Comparison of ENCODE assay signal across 8 cellular contexts in genomic region chr2:211745295-211746097, GRCh38.
DNase-seq lines count a peak whose midpoint lies in the region; ATAC-seq and TF ChIP-seq lines count a peak whose summit lies in the region.

No MANE protein-coding gene starts in this region.

- H3K4me1 ChIP-seq in BE2C (no peaks in the 10 kb centered on the region), endodermal cell (ENCODE audit: control insufficient read depth, insufficient read depth, low read length) (peaks cover 15% of the 10 kb centered on the region), mesendoderm (ENCODE audit: control insufficient read depth, low read depth, low read length) (no peaks in the 10 kb centered on the region)

- H3K4me3 Mint-ChIP-seq in endodermal cell = no peak overlapping the region

- H3K79me1 ChIP-seq in mesendoderm (ENCODE audit: low read length) = no peaks in the 10 kb centered on the region

- H4K5ac ChIP-seq in mesendoderm (ENCODE audit: low read length) = no peak overlapping the region

- H3K27me3 ChIP-seq in BE2C = no peaks in the 10 kb centered on the region
- H3K27me3 ChIP-seq in endodermal cell (ENCODE audit: control insufficient read depth, insufficient read depth, low read length, poor library complexity, severe bottlenecking) = no peaks in the 10 kb centered on the region
- H3K27me3 ChIP-seq in mesendoderm (ENCODE audit: insufficient read depth, low read length, poor library complexity) = no peaks in the 10 kb centered on the region

- H3K79me2 ChIP-seq in mesendoderm (ENCODE audit: control insufficient read depth, insufficient read depth, low read length) = no peaks in the 10 kb centered on the region

- H3K36me3 Mint-ChIP-seq in endodermal cell (ENCODE audit: low read depth) = no peaks in the 10 kb centered on the region

- H3K9me3 Mint-ChIP-seq in endodermal cell = no peaks in the 10 kb centered on the region

- H3K18ac ChIP-seq in mesendoderm (ENCODE audit: low read length) = no peak overlapping the region

- peak; percentile 61 for DNase-seq in BE2C
- DNase-seq in NAMALWA (ENCODE audit: low spot score) = peak; percentile 68
- peak; percentile 79 for DNase-seq in SK-MEL-5 (ENCODE audit: low read depth, low spot score)
- DNase-seq in endodermal cell = peak; percentile 84
- DNase-seq in mesendoderm = peak; percentile 87
- DNase-seq in effector CD4-positive, alpha-beta T cell = no peak

- peak; percentile 99 for TF ChIP-seq CTCF in BE2C (IDR thresholded peaks at IDR 0.05; ENCODE audit: low read depth, low read length)
- peak; percentile 96 for TF ChIP-seq CTCF in endodermal cell (conservative IDR thresholded peaks at IDR 0.05)

- no peak overlapping the region for H2AK5ac ChIP-seq in mesendoderm (ENCODE audit: low read length)

- TF ChIP-seq POLR2A in GM18505 (IDR thresholded peaks at IDR 0.05; ENCODE audit: borderline replicate concordance, extremely low read depth, insufficient read depth, insufficient read length) = no peak

- H3K27ac Mint-ChIP-seq in endodermal cell = no peak overlapping the region

- no peak overlapping the region for H3K4ac ChIP-seq in mesendoderm (ENCODE audit: low read depth, low read length)

- H3K9me3 ChIP-seq in BE2C (no peaks in the 10 kb centered on the region), endodermal cell (ENCODE audit: control insufficient read depth, low read length) (no peaks in the 10 kb centered on the region)

- H3K4me1 Mint-ChIP-seq in endodermal cell = peaks cover 22% of the 10 kb centered on the region

- no peak overlapping the region for H3K4me2 ChIP-seq in mesendoderm (ENCODE audit: low read length)

- H3K4me3 ChIP-seq in BE2C (ENCODE audit: low read depth, low read length) (no peak overlapping the region), endodermal cell (ENCODE audit: low read length) (no peak overlapping the region), mesendoderm (ENCODE audit: low read length) (no peak overlapping the region)

- H2BK15ac ChIP-seq in mesendoderm (replicated peaks; ENCODE audit: low read depth) = no peak overlapping the region

- no peak overlapping the region for H4K8ac ChIP-seq in mesendoderm (ENCODE audit: low read depth, low read length)

- H2BK5ac ChIP-seq in mesendoderm (ENCODE audit: low read length) = no peak overlapping the region

- no peak overlapping the region for H3K23ac ChIP-seq in mesendoderm (ENCODE audit: low read length)

- no peak overlapping the region for H3K56ac ChIP-seq in mesendoderm (ENCODE audit: low read length)

- H3K9ac ChIP-seq in endodermal cell (ENCODE audit: extremely low read depth, low read length, poor library complexity, severe bottlenecking) (no peak overlapping the region), mesendoderm (ENCODE audit: low read length) (no peak overlapping the region)

- H3K27ac ChIP-seq in endodermal cell (ENCODE audit: low read depth, low read length) = no peak overlapping the region
- H3K27ac ChIP-seq in mesendoderm (ENCODE audit: low read depth, low read length) = no peak overlapping the region

- H3K36me3 ChIP-seq in BE2C = no peaks in the 10 kb centered on the region
- no peaks in the 10 kb centered on the region for H3K36me3 ChIP-seq in endodermal cell (ENCODE audit: control insufficient read depth, insufficient read depth, low read length)
- H3K36me3 ChIP-seq in mesendoderm (ENCODE audit: control insufficient read depth, insufficient read depth, low read length) = no peaks in the 10 kb centered on the region

- no peaks in the 10 kb centered on the region for H3K27me3 Mint-ChIP-seq in endodermal cell (ENCODE audit: insufficient read depth)

- 78 to 100% methylated on average over 1 to 2 of the region's 4 CpGs for WGBS in endodermal cell (ENCODE audit: insufficient coverage in 1 of 2, insufficient read length in 1 of 2), 2 experiments
- no CpG with 5 or more reads among the region's 4 CpGs for WGBS in mesendoderm (ENCODE audit: extremely low coverage, insufficient coverage, low lambda C conversion rate)

- in situ Hi-C loops in SK-MEL-5 (cut with HindIII; ENCODE audit: low pct_unique_long_range_greater_than_20kb, low sequenced_read_pairs) = no loop called here

- peak; percentile 98 for ATAC-seq in GM18505 (IDR thresholded peaks at IDR 0.05; ENCODE audit: unreplicated experiment)
- peak; percentile 97 for ATAC-seq in HG02798 (IDR thresholded peaks at IDR 0.05; ENCODE audit: poor library complexity, unreplicated experiment)

- H2BK120ac ChIP-seq in mesendoderm (ENCODE audit: low read depth, low read length) = no peak overlapping the region
